ENCODE assay signal across 16 cellular contexts in the genomic region with DNA sequence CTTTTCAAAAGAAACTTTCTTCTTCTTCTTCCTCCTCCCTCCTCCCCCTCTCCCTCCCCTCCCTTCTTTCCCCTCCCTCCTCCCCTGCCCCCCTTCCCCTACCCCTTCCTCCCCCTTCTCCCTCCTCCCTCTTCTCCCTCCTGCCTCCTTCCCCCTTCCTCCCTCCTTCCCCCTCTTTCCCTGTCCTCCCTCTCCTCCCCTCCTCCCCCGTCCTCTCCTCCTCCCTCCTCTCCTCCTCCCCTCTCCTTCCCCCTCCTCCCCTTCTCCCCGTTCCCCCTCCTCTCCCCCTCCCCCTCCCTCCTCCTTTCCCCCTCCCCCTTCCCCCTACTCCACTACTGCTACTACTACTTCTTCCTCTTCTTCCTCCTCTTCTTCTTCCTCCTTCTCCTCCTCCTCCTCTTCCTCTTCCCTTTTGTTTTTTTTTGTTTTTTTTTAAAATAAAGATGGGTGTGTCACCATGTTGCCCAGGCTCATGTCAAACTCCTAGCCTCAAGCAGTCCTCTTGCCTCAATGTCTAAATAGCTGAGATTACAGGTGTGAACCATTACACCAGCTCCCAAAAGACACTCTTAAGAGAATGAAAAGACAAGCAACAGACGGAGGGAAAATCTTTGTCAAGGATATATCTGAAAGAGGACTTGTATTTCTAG.
DNase-seq lines count a peak whose midpoint lies in the region; ATAC-seq and TF ChIP-seq lines count a peak whose summit lies in the region.
"Had no signal": no experiment of that assay in that cellular context is flagged by ENCODE, and none has a peak within 500 bp of the region (broad histone marks: within the 10 kb centered on the region; RNA-seq: fewer than 3 reads in every experiment).

No MANE protein-coding gene starts in this region.

- POLR2A ChIA-PET in HEK293 (lab: Yijun Ruan, JAX), result no interaction called here

- no peaks in the 10 kb centered on the region for H3K9me3 ChIP-seq in HEK293 (ENCODE audit: control insufficient read depth, insufficient read depth, low read depth, low read length)
- H3K9me3 ChIP-seq in neuronal stem cell (replicated peaks in 1 of 2; ENCODE audit: control insufficient read depth in 2 of 2, insufficient read depth in 1 of 2, low read depth in 1 of 2, low read length in 2 of 2), result peaks cover 0 to 6% of the 10 kb centered on the region in 2 donors
- H3K9me3 ChIP-seq: HAP-1 had no signal

- H3K18ac ChIP-seq in neuronal stem cell (ENCODE audit: low read length), result no peak overlapping the region

- H3K4me3 ChIP-seq in HEK293 (ENCODE audit: low read depth, low read length) (no peak overlapping the region), neuronal stem cell (ENCODE audit: low read length in 2 of 2) (no peak overlapping the region)
- H3K4me3 ChIP-seq: BLaER1 treated with 17β-estradiol and CSF1 and Interleukin-3, amounts not matched to agents 10 nM and 100 nM; GM12878; GM23248; HAP-1 had no signal

- in situ Hi-C loops in G401 (cut with HindIII; ENCODE audit: low sequenced_read_pairs), result no loop called here

- CTCF ChIA-PET in HEK293 (lab: Yijun Ruan, JAX), result interaction anchor here (0.5 kb wide), 1 partner anchor 313 kb away, joined by 4 read pairs; no protein-coding TSS in a partner anchor

- H3K4me1 ChIP-seq in HEK293 (ENCODE audit: control insufficient read depth, insufficient read depth, low read length) (no peaks in the 10 kb centered on the region), neuronal stem cell (ENCODE audit: control insufficient read depth in 2 of 2, insufficient read depth in 1 of 2, low read depth in 1 of 2, low read length in 2 of 2) (no peaks in the 10 kb centered on the region)
- H3K4me1 ChIP-seq: BLaER1 treated with 17β-estradiol and CSF1 and Interleukin-3, amounts not matched to agents 10 nM and 100 nM; HAP-1 had no signal

- no CpG with 5 or more reads among the region's 3 CpGs for WGBS in neuronal stem cell (ENCODE audit: extremely low coverage in 2 of 2, insufficient read length in 2 of 2, insufficient replicate concordance in 1 of 2), 2 donors

- DNase-seq in MV-4-11 (lab: John Stamatoyannopoulos, UW), result peak; percentile 5
- peak; percentile 48 for DNase-seq in SKM-1 treated with dmso at 0.1 percent for 144 hours (lab: John Stamatoyannopoulos, UW; ENCODE audit: unreplicated experiment)
- peak; percentile 14 for DNase-seq in left kidney (ENCODE audit: low read depth, low spot score)
- no peak for DNase-seq in G401 (ENCODE audit: low spot score)
- no peak for DNase-seq in neuronal stem cell (ENCODE audit: low spot score)
- DNase-seq: Calu3; CD8-positive, alpha-beta T cell; DMS79 treated with DMSO at 0.1 percent for 48 hours; GM23248; IMR-90 had no signal

- no peak overlapping the region for H4K8ac ChIP-seq in neuronal stem cell (ENCODE audit: low read depth, low read length)

- H3K27ac ChIP-seq in HEK293 (ENCODE audit: extremely low read depth, low read depth, low read length) (no peak overlapping the region), neuronal stem cell (replicated peaks; ENCODE audit: low read length) (no peak overlapping the region)
- H3K27ac ChIP-seq: BLaER1 treated with 17β-estradiol and CSF1 and Interleukin-3, amounts not matched to agents 10 nM and 100 nM; GM23248; HL-60 had no signal

- peaks cover 2% of the 10 kb centered on the region for H3K79me1 ChIP-seq in neuronal stem cell (ENCODE audit: low read depth, low read length)

- no peak overlapping the region for H2AFZ ChIP-seq in neuronal stem cell (ENCODE audit: low read length)
- H2AFZ ChIP-seq: GM23248 had no signal

- H2BK12ac ChIP-seq in neuronal stem cell (ENCODE audit: low read length), result no peak overlapping the region

- no peak overlapping the region for H3K4me2 ChIP-seq in neuronal stem cell (ENCODE audit: insufficient read depth, low read length, poor library complexity, severe bottlenecking)
- H3K4me2 ChIP-seq: BLaER1 treated with 17β-estradiol and CSF1 and Interleukin-3, amounts not matched to agents 10 nM and 100 nM had no signal

- H2BK5ac ChIP-seq in neuronal stem cell (ENCODE audit: low read length), result no peak overlapping the region

- H3K23ac ChIP-seq in neuronal stem cell (ENCODE audit: low read depth, low read length, poor library complexity), result no peak overlapping the region

- no peaks in the 10 kb centered on the region; a peak in 1 of 3 replicates for H3K36me3 ChIP-seq in HEK293 (ENCODE audit: control insufficient read depth in 2 of 2, insufficient read depth in 1 of 2, low read length in 2 of 2)
- H3K36me3 ChIP-seq in neuronal stem cell (replicated peaks in 1 of 2; ENCODE audit: control insufficient read depth in 2 of 2, insufficient read depth in 2 of 2, low read length in 2 of 2), result peaks cover 0 to 3% of the 10 kb centered on the region in 2 donors
- H3K36me3 ChIP-seq: HAP-1 had no signal

- no peak overlapping the region for H4K91ac ChIP-seq in neuronal stem cell (ENCODE audit: low read depth, low read length, poor library complexity)

- no peak overlapping the region for H2AK5ac ChIP-seq in neuronal stem cell (ENCODE audit: low read depth, low read length)

- no peaks in the 10 kb centered on the region for H3K27me3 ChIP-seq in neuronal stem cell (ENCODE audit: control insufficient read depth in 3 of 3, insufficient read depth in 3 of 3, low read depth in 1 of 3, low read length in 3 of 3)
- H3K27me3 ChIP-seq: BLaER1 treated with 17β-estradiol and CSF1 and Interleukin-3, amounts not matched to agents 10 nM and 100 nM had no signal

- H2BK15ac ChIP-seq in neuronal stem cell (ENCODE audit: low read length), result no peak overlapping the region

- no peak overlapping the region for H3K4ac ChIP-seq in neuronal stem cell (ENCODE audit: low read length)

- H3K9ac ChIP-seq in neuronal stem cell (ENCODE audit: low read depth, low read length, poor library complexity), result no peak overlapping the region
- H3K9ac ChIP-seq: BLaER1 treated with 17β-estradiol and CSF1 and Interleukin-3, amounts not matched to agents 10 nM and 100 nM; GM23248 had no signal

- no peak overlapping the region for H3K14ac ChIP-seq in neuronal stem cell (ENCODE audit: low read length)

- H2BK120ac ChIP-seq in neuronal stem cell (ENCODE audit: low read depth, low read length), result no peak overlapping the region

- TF ChIP-seq CTCF in HEK293 (tag by site-specific recombination; IDR thresholded peaks at IDR 0.05), result no peak

- no peak for ATAC-seq in GM18867 (IDR thresholded peaks at IDR 0.05; ENCODE audit: unreplicated experiment)
- ATAC-seq: CD8-positive, alpha-beta T cell; GM12878 had no signal

TF ChIP-seq in HEK293, 187 proteins besides CTCF, POLR2A, EP300 and RAD21:
- TF ChIP-seq, protein P1, sequence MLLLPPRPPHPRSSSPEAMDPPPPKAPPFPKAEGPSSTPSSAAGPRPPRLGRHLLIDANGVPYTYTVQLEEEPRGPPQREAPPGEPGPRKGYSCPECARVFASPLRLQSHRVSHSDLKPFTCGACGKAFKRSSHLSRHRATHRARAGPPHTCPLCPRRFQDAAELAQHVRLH (tag by site-specific recombination; IDR thresholded peaks at IDR 0.05), result no peak
- TF ChIP-seq ZNF513 (tag by site-specific recombination; IDR thresholded peaks at IDR 0.05), result peak; percentile 62

Comparison
In these comparisons a context has a peak if more than half of its experiments do, and no peak if none do; other contexts are left out.
1. DNase-seq: peak in MV-4-11 (single experiment), SKM-1 treated with dmso at 0.1 percent for 144 hours (single experiment) and left kidney (single experiment); none in G401 (single experiment) and neuronal stem cell (single experiment).